In genomic region chr1:44842415-44842762, GRCh38 we compare ENCODE assay signal across 9 cellular contexts. TPM values are rescaled to one million over a fixed set of nuclear protein-coding genes. Genes with fewer than 3 reads are reported as not detected.
DNase-seq lines count a peak whose midpoint lies in the region; ATAC-seq and TF ChIP-seq lines count a peak whose summit lies in the region.
"Had no signal": no experiment of that assay in that cellular context is flagged by ENCODE, and none has a peak within 500 bp of the region (broad histone marks: within the 10 kb centered on the region; RNA-seq: fewer than 3 reads in every experiment).

No MANE protein-coding gene starts in this region.

- no peak for TF ChIP-seq EP300 in upper lobe of left lung (IDR thresholded peaks at IDR 0.05)

- no peak for ATAC-seq in memory B cell (ENCODE audit: low read depth)
- ATAC-seq in upper lobe of left lung (ENCODE audit: low FRiP score in 2 of 2): no peak

- no peaks in the 10 kb centered on the region for H3K36me3 ChIP-seq in upper lobe of left lung
- H3K36me3 ChIP-seq: pancreas had no signal

- peak overlapping the region; percentile 42 for H3K4me3 Mint-ChIP-seq in activated T-cell treated with anti-CD3 and anti-CD28 coated beads, Interleukin-2, amount 50 U/mL, for 24 hours
- peak overlapping the region; percentile 27 for H3K4me3 Mint-ChIP-seq in memory B cell

- H3K9me3 Mint-ChIP-seq in activated T-cell treated with anti-CD3 and anti-CD28 coated beads, Interleukin-2, amount 50 U/mL, for 24 hours: no peaks in the 10 kb centered on the region
- H3K9me3 Mint-ChIP-seq in memory B cell: no peaks in the 10 kb centered on the region

- H3K4me3 ChIP-seq in choroid plexus epithelial cell (ENCODE audit: low read depth, low read length) (peak overlapping the region; percentile 64), upper lobe of left lung (peak overlapping the region in 3 of 4 donors; percentile 39 to 55 (median 54))

- no peaks in the 10 kb centered on the region for H3K9me3 ChIP-seq in upper lobe of left lung
- H3K9me3 ChIP-seq: pancreas had no signal

- H3K27ac Mint-ChIP-seq in activated T-cell treated with anti-CD3 and anti-CD28 coated beads, Interleukin-2, amount 50 U/mL, for 24 hours: peak overlapping the region; percentile 29
- no peak overlapping the region for H3K27ac Mint-ChIP-seq in memory B cell

- TF ChIP-seq CTCF in choroid plexus epithelial cell (conservative IDR thresholded peaks at IDR 0.05; ENCODE audit: low read depth, low read length) (no peak), upper lobe of left lung (IDR thresholded peaks at IDR 0.05) (no peak)

- peaks cover 10 to 15% (median 12%) of the 10 kb centered on the region in 4 donors for H3K4me1 ChIP-seq in upper lobe of left lung
- H3K4me1 ChIP-seq: pancreas had no signal

- no peak for TF ChIP-seq POLR2A in upper lobe of left lung (IDR thresholded peaks at IDR 0.05)

- peaks cover 0 to 5% (median 0%) of the 10 kb centered on the region in 4 donors for H3K27me3 ChIP-seq in upper lobe of left lung
- H3K27me3 ChIP-seq: pancreas had no signal

- H3K36me3 Mint-ChIP-seq in activated T-cell treated with anti-CD3 and anti-CD28 coated beads, Interleukin-2, amount 50 U/mL, for 24 hours (ENCODE audit: low read depth): peaks cover 10% of the 10 kb centered on the region
- H3K36me3 Mint-ChIP-seq in memory B cell: no peaks in the 10 kb centered on the region

- peaks cover 26% of the 10 kb centered on the region for H3K27me3 Mint-ChIP-seq in activated T-cell treated with anti-CD3 and anti-CD28 coated beads, Interleukin-2, amount 50 U/mL, for 24 hours
- H3K27me3 Mint-ChIP-seq in memory B cell: peaks cover 10% of the 10 kb centered on the region

- WGBS in upper lobe of left lung, 2 donors: 88 to 89% methylated on average over 14 to 16 of the region's 16 CpGs

- H3K27ac ChIP-seq in upper lobe of left lung: no peak overlapping the region
- H3K27ac ChIP-seq: pancreas had no signal

- H3K4me1 Mint-ChIP-seq in activated T-cell treated with anti-CD3 and anti-CD28 coated beads, Interleukin-2, amount 50 U/mL, for 24 hours (ENCODE audit: low read depth): peaks cover 9% of the 10 kb centered on the region
- no peaks in the 10 kb centered on the region for H3K4me1 Mint-ChIP-seq in memory B cell

- DNase-seq in activated T-cell treated with anti-CD3 and anti-CD28 coated beads, Interleukin-2, amount 50 U/mL, for 24 hours: no peak
- DNase-seq in activated T-cell treated with anti-CD3 and anti-CD28 coated beads for 4 hours (no peak), choroid plexus epithelial cell (ENCODE audit: low read depth) (no peak), memory B cell (ENCODE audit: low spot score in 2 of 2) (no peak), upper lobe of left lung (no peak), HuH-7.5 (ENCODE audit: low spot score) (no peak)
- DNase-seq in stimulated activated CD4-positive, alpha-beta T cell treated with anti-CD3 and anti-CD28 coated beads, Interleukin-4, amount 100 ng/mL, for 1 hour: no peak
- no peak for DNase-seq in effector CD8-positive, alpha-beta T cell (lab: John Stamatoyannopoulos, UW)

RNA-seq across cellular contexts. Expression of gene PTCH2, which starts 0.7 kb away (rescaled TPM):
- 1 to 10 TPM in 2 of 6 donors, under 1 TPM in 4; 0.30 to 1.4 (median 0.82) TPM for total RNA-seq in upper lobe of left lung

RNA-seq across cellular contexts. Expression of gene BTBD19, which starts 34.1 kb away (rescaled TPM):
- 10 to 100 TPM in 4 of 6 donors, 1 to 10 TPM in 2; 5.1 to 63.9 (median 17.8) TPM for total RNA-seq in upper lobe of left lung

RNA-seq across cellular contexts. Expression of gene DYNLT4, which starts 35.2 kb away (rescaled TPM):
- 10 to 100 TPM in 4 of 6 donors, 1 to 10 TPM in 2; 1.2 to 38.8 (median 10.9) TPM for total RNA-seq in upper lobe of left lung

RNA-seq across cellular contexts. Expression of gene PLK3, which starts 42.2 kb away (rescaled TPM):
- 10 to 100 TPM; 24.9 to 72.4 (median 49.6) TPM for total RNA-seq in upper lobe of left lung

RNA-seq across cellular contexts. Expression of gene BEST4, which starts 54.4 kb away (rescaled TPM):
- 1 to 10 TPM in 3 of 6 donors, under 1 TPM in 3; 0.30 to 9.1 (median 0.81) TPM for total RNA-seq in upper lobe of left lung
